Comparison of ENCODE assay signal across 11 cellular contexts in genomic region chr5:148368299-148368698, GRCh38. TPM values are rescaled to one million over a fixed set of nuclear protein-coding genes. Genes with fewer than 3 reads are reported as not detected.
"Had no signal": no experiment of that assay in that cellular context is flagged by ENCODE, and none has a peak within 500 bp of the region (broad histone marks: within the 10 kb centered on the region; RNA-seq: fewer than 3 reads in every experiment).

No MANE protein-coding gene starts in this region.

- H3K27ac ChIP-seq: HL-60, KMS-11 had no signal

- H3K9ac ChIP-seq: KMS-11 had no signal

- H3K4me2 ChIP-seq: KMS-11 had no signal

- ATAC-seq: HepG2 had no signal

- DNase-seq: IMR-90, Karpas-422, KBM-7, KG1 had no signal

- FAIRE-seq: HepG2, HTR-8/SVneo had no signal

RNA-seq across cellular contexts. Expression of gene SPINK9, which starts 32.9 kb away (rescaled TPM):
- total RNA-seq: HepG2, HT-29, HT1080, IMR-90 had no signal
- polyA plus RNA-seq: HepG2, IgD-negative memory B cell, IMR-90 had no signal

RNA-seq across cellular contexts. Expression of gene SPINK7, which starts 56.1 kb away (rescaled TPM):
- total RNA-seq: HepG2, HT-29, HT1080, IMR-90 had no signal
- polyA plus RNA-seq: IgD-negative memory B cell, IMR-90 had no signal
